Comparison of ENCODE assay signal across 2 cellular contexts in the genomic region with DNA sequence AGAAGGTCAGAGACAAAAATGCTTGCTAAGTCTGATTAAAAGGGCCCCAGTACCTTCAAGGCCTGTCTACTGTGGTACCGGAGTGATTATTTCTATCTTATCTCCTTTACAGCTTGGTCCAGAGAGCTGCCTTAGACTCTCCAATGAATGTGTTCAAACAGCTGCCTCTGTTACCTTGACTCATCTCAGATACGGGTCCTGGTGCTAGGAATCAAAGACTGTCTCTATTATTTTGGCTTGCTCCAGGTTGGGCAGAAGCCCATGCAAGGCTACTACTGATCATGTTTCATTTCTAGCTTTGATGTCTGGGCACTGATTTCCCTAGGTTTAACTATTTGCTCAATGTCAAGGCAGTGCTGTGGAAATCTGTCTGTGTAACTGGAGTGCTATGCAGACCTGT. TPM values are rescaled to one million over a fixed set of nuclear protein-coding genes. Genes with fewer than 3 reads are reported as not detected.
"Had no signal": no experiment of that assay in that cellular context is flagged by ENCODE, and none has a peak within 500 bp of the region (broad histone marks: within the 10 kb centered on the region; RNA-seq: fewer than 3 reads in every experiment).

No MANE protein-coding gene starts in this region.

RNA-seq across cellular contexts. Expression of gene BEND6, which starts 53.2 kb away (rescaled TPM):
- total RNA-seq: Peyer's patch, T-cell had no signal
